In genomic region chr1:47765742-47766485, GRCh38 we compare ENCODE assay signal across 20 cellular contexts.
"Had no signal": no experiment of that assay in that cellular context is flagged by ENCODE, and none has a peak within 500 bp of the region (broad histone marks: within the 10 kb centered on the region; RNA-seq: fewer than 3 reads in every experiment).

No MANE protein-coding gene starts in this region.

- H3K4me3 Mint-ChIP-seq: central memory CD8-positive, alpha-beta T cell; immature natural killer cell; naive B cell; nephron progenitor cell; stimulated activated naive B cell treated with anti-CD40 and anti-IgM and Interleukin-4, amounts not matched to agents 10 μg/mL and 1 μg/mL and 100 μg/mL, for 72 hours; stimulated activated naive CD8-positive, alpha-beta T cell treated with anti-CD3 and anti-CD28 coated beads, Interleukin-15, amount 100 ng/mL, for 72 hours had no signal

- ATAC-seq: gastroesophageal sphincter; stimulated activated naive B cell treated with anti-CD40 and anti-IgM and Interleukin-4, amounts not matched to agents 10 μg/mL and 1 μg/mL and 100 μg/mL, for 72 hours; stimulated activated naive CD8-positive, alpha-beta T cell treated with anti-CD3 and anti-CD28 coated beads, Interleukin-15, amount 100 ng/mL, for 72 hours had no signal

- H3K27ac ChIP-seq: epithelial cell of prostate, esophagus squamous epithelium, gastroesophageal sphincter, neutrophil, testis, transverse colon had no signal

- H3K4me1 Mint-ChIP-seq: immature natural killer cell; naive B cell; stimulated activated naive B cell treated with anti-CD40 and anti-IgM and Interleukin-4, amounts not matched to agents 10 μg/mL and 1 μg/mL and 100 μg/mL, for 72 hours; stimulated activated naive CD8-positive, alpha-beta T cell treated with anti-CD3 and anti-CD28 coated beads, Interleukin-15, amount 100 ng/mL, for 72 hours had no signal

- DNase-seq: effector memory CD4-positive, alpha-beta T cell; esophagus squamous epithelium; foreskin fibroblast; glutamatergic neuron; immature natural killer cell; naive B cell; nephron progenitor cell; stimulated activated CD4-positive, alpha-beta T cell treated with anti-CD3 and anti-CD28 coated beads, Interleukin-15, amount 100 ng/mL, for 24 hours; stimulated activated CD4-positive, alpha-beta T cell treated with anti-CD3 and anti-CD28 coated beads, Interleukin-2, amount 100 ng/mL, for 24 hours; stimulated activated CD4-positive, alpha-beta T cell treated with anti-CD3 and anti-CD28 coated beads, Interleukin-4, amount 100 ng/mL, for 4 hours; stimulated activated naive B cell treated with anti-CD40 and anti-IgM and Interleukin-4, amounts not matched to agents 10 μg/mL and 1 μg/mL and 100 μg/mL, for 72 hours; stimulated activated naive CD8-positive, alpha-beta T cell treated with anti-CD3 and anti-CD28 coated beads, Interleukin-15, amount 100 ng/mL, for 72 hours; testis; transverse colon had no signal

- H3K27me3 ChIP-seq: esophagus squamous epithelium, gastroesophageal sphincter, testis, transverse colon had no signal

- H3K27ac Mint-ChIP-seq: immature natural killer cell; stimulated activated naive B cell treated with anti-CD40 and anti-IgM and Interleukin-4, amounts not matched to agents 10 μg/mL and 1 μg/mL and 100 μg/mL, for 72 hours had no signal

- H3K4me3 ChIP-seq: esophagus squamous epithelium, gastroesophageal sphincter, smooth muscle cell, testis, transverse colon had no signal

- FAIRE-seq: keratinocyte had no signal

- H3K36me3 ChIP-seq: esophagus squamous epithelium, neutrophil, transverse colon had no signal

- H3K9me3 Mint-ChIP-seq: central memory CD8-positive, alpha-beta T cell; immature natural killer cell; naive B cell; nephron progenitor cell; stimulated activated naive B cell treated with anti-CD40 and anti-IgM and Interleukin-4, amounts not matched to agents 10 μg/mL and 1 μg/mL and 100 μg/mL, for 72 hours; stimulated activated naive CD8-positive, alpha-beta T cell treated with anti-CD3 and anti-CD28 coated beads, Interleukin-15, amount 100 ng/mL, for 72 hours had no signal

- H3K9me3 ChIP-seq: esophagus squamous epithelium, gastroesophageal sphincter, neutrophil, testis, transverse colon had no signal

- H3K36me3 Mint-ChIP-seq: immature natural killer cell; naive B cell; stimulated activated naive B cell treated with anti-CD40 and anti-IgM and Interleukin-4, amounts not matched to agents 10 μg/mL and 1 μg/mL and 100 μg/mL, for 72 hours had no signal

- H3K4me1 ChIP-seq: testis, transverse colon had no signal
